7 cellular contexts compared by ENCODE assay signal in genomic region chr4:145840162-145840768, GRCh38.
DNase-seq lines count a peak whose midpoint lies in the region; ATAC-seq and TF ChIP-seq lines count a peak whose summit lies in the region.

No MANE protein-coding gene starts in this region.

- peak; percentile 88 for ATAC-seq in GM18868 (IDR thresholded peaks at IDR 0.05; ENCODE audit: unreplicated experiment)
- ATAC-seq in HG03039 (IDR thresholded peaks at IDR 0.05; ENCODE audit: unreplicated experiment): peak; percentile 80
- ATAC-seq in left colon: peak; percentile 74
- no peak for ATAC-seq in GM19324 (IDR thresholded peaks at IDR 0.05; ENCODE audit: low FRiP score, unreplicated experiment)

- no peaks in the 10 kb centered on the region for H3K27me3 Mint-ChIP-seq in brain

- H3K36me3 Mint-ChIP-seq in brain: peaks cover 63% of the 10 kb centered on the region

- H3K9me3 Mint-ChIP-seq in brain: no peaks in the 10 kb centered on the region

- TF ChIP-seq CTCF in brain (conservative IDR thresholded peaks at IDR 0.05): peak; percentile 37 to 59

- intact Hi-C loops in left colon (cut with DNase I, micrococcal nuclease): loop anchor here in 1 of 2 donors (10.0 kb wide), 1 partner anchor 95 kb away; the partner anchor contains the start of gene ZNF827

- DNase-seq in DMS153 (lab: John Stamatoyannopoulos, UW) (peak; percentile 45), NCI-H526 (lab: John Stamatoyannopoulos, UW) (peak; percentile 8 to 61), left colon (no peak)

- H3K4me1 Mint-ChIP-seq in brain: no peaks in the 10 kb centered on the region

- H3K27ac Mint-ChIP-seq in brain: peak overlapping the region in 1 of 5 experiments; percentile 30

- no peak overlapping the region for H3K4me3 Mint-ChIP-seq in brain

Comparison
In these comparisons a context has a peak if more than half of its experiments do, and no peak if none do; other contexts are left out.
1. DNase-seq: peak in DMS153 (single experiment) and NCI-H526 (2 of 2); none in left colon (0 of 2).